Comparison of ENCODE assay signal across 16 cellular contexts in the genomic region with DNA sequence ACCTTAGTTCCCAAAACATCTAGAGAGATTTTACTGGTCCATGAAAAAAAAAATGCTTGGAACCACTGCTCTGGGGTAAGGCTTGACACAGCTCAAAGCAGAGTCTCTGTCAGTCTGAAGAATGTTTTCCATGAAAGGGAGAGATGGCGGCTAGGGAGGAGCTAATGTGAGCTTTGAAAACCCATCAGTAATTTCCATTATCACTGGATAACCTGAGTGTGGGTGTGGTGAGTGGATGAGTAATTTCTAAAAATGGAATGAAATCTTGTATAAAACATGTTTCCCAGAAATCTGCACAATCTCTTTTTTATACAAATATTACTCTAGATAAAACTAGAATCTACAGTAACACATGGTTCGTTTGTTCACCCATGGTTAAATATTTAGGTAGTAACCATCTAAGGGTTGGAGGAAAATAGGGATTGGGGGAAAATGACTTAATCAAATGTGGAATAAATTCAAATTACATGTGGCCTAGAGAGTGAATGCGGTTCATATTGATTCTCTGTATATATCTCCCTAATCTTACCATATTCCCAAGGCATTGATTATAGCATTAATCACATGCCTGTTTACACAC.
DNase-seq lines count a peak whose midpoint lies in the region; ATAC-seq and TF ChIP-seq lines count a peak whose summit lies in the region.
"Had no signal": no experiment of that assay in that cellular context is flagged by ENCODE, and none has a peak within 500 bp of the region (broad histone marks: within the 10 kb centered on the region; RNA-seq: fewer than 3 reads in every experiment).

No MANE protein-coding gene starts in this region.

- H2AK9ac ChIP-seq in IMR-90 (replicated peaks; ENCODE audit: low read depth, low read length, poor library complexity) = no peak overlapping the region

- CTCF ChIA-PET in activated CD4-positive, alpha-beta T cell treated with anti-CD3 and anti-CD28 coated beads, Interleukin-2, amount 10 ng/mL, durations not matched to agents 7 days and 5 days (lab: Charles Lee) = interaction anchor here (3.5 kb wide), 1 partner anchor 13 kb away, joined by 11 read pairs; no protein-coding TSS in a partner anchor
- CTCF ChIA-PET in IMR-90 (lab: Yijun Ruan, JAX) (interaction anchor here (1.1 to 1.2 kb wide), 2 partner anchors 9 to 523 kb away, joined by 3 to 4 read pairs; no protein-coding TSS in a partner anchor), T-cell (lab: Charles Lee) (interaction anchor here (0.7 to 0.9 kb wide), 2 partner anchors 23 to 33 kb away, joined by 3 to 5 read pairs; no protein-coding TSS in a partner anchor)

- DNase-seq in activated CD4-positive, alpha-beta T cell treated with anti-CD3 and anti-CD28 coated beads, Interleukin-2, amount 10 ng/mL, durations not matched to agents 24 days and 14 days = no peak
- DNase-seq in activated CD4-positive, alpha-beta T cell treated with anti-CD3 and anti-CD28 coated beads, Interleukin-2, amount 10 ng/mL, durations not matched to agents 7 days and 5 days = no peak
- DNase-seq in IMR-90 (no peak), fibroblast of the aortic adventitia (ENCODE audit: low read depth) (peak; percentile 33), progenitor cell of endocrine pancreas (ENCODE audit: low spot score, unreplicated experiment) (no peak), T-cell (no peak)
- DNase-seq: AML-193; Caco-2; CD4-positive, alpha-beta T cell; GDM1; H9 had no signal

- H4K8ac ChIP-seq in IMR-90 (ENCODE audit: low read depth in 2 of 2, low read length in 2 of 2) = no peak overlapping the region

- peak overlapping the region; percentile 57; the same call in 1 of the 2 replicates for H2BK20ac ChIP-seq in IMR-90 (ENCODE audit: low read depth, low read length)

- no peaks in the 10 kb centered on the region for H4K20me1 ChIP-seq in IMR-90 (ENCODE audit: insufficient read depth, low read length)

- peaks cover 17% of the 10 kb centered on the region for H3K9me3 Mint-ChIP-seq in activated CD4-positive, alpha-beta T cell treated with anti-CD3 and anti-CD28 coated beads, Interleukin-2, amount 10 ng/mL, durations not matched to agents 24 days and 14 days
- H3K9me3 Mint-ChIP-seq in activated CD4-positive, alpha-beta T cell treated with anti-CD3 and anti-CD28 coated beads, Interleukin-2, amount 10 ng/mL, durations not matched to agents 7 days and 5 days = no peaks in the 10 kb centered on the region
- H3K9me3 Mint-ChIP-seq in progenitor cell of endocrine pancreas (ENCODE audit: low read depth) (no peaks in the 10 kb centered on the region), T-cell (no peaks in the 10 kb centered on the region)
- H3K9me3 Mint-ChIP-seq: CD4-positive, alpha-beta T cell; H9 had no signal

- no peaks in the 10 kb centered on the region for H3K36me3 ChIP-seq in IMR-90 (ENCODE audit: control insufficient read depth, insufficient read depth, low read length)

- no peak overlapping the region for H2AK5ac ChIP-seq in IMR-90 (ENCODE audit: low read depth, low read length)

- no TSS peak for BruUV-seq in IMR-90 (replicated peaks; lab: Mats Ljungman, UMichigan)

- dilution Hi-C loops in IMR-90 (cut with HindIII; ENCODE audit: low sequenced_read_pairs, unreplicated experiment) = no loop called here

- H3K9ac ChIP-seq in IMR-90 (ENCODE audit: low read depth, low read length) = no peak overlapping the region

- no peak overlapping the region for H3K4ac ChIP-seq in IMR-90 (ENCODE audit: low read depth, low read length)

- H3K14ac ChIP-seq in IMR-90 (replicated peaks; ENCODE audit: low read depth, low read length) = no peak overlapping the region

- H3K4me3 Mint-ChIP-seq in activated CD4-positive, alpha-beta T cell treated with anti-CD3 and anti-CD28 coated beads, Interleukin-2, amount 10 ng/mL, durations not matched to agents 24 days and 14 days = no peak overlapping the region
- H3K4me3 Mint-ChIP-seq in activated CD4-positive, alpha-beta T cell treated with anti-CD3 and anti-CD28 coated beads, Interleukin-2, amount 10 ng/mL, durations not matched to agents 7 days and 5 days = no peak overlapping the region
- H3K4me3 Mint-ChIP-seq in progenitor cell of endocrine pancreas (ENCODE audit: low read depth) (no peak overlapping the region), T-cell (no peak overlapping the region)
- H3K4me3 Mint-ChIP-seq: CD4-positive, alpha-beta T cell; H9 had no signal

- intact Hi-C loops in activated CD4-positive, alpha-beta T cell treated with anti-CD3 and anti-CD28 coated beads, Interleukin-2, amount 10 ng/mL, durations not matched to agents 24 days and 14 days (cut with micrococcal nuclease) = no loop called here
- intact Hi-C loops in IMR-90 (cut with micrococcal nuclease) = no loop called here

- POLR2A ChIA-PET in activated CD4-positive, alpha-beta T cell treated with anti-CD3 and anti-CD28 coated beads, Interleukin-2, amount 10 ng/mL, durations not matched to agents 7 days and 5 days (lab: Charles Lee) = no interaction called here
- POLR2A ChIA-PET in IMR-90 (lab: Charles Lee; ENCODE audit: unreplicated experiment) (no interaction called here), T-cell (lab: Charles Lee) (no interaction called here)

- no peaks in the 10 kb centered on the region for H3K27me3 Mint-ChIP-seq in activated CD4-positive, alpha-beta T cell treated with anti-CD3 and anti-CD28 coated beads, Interleukin-2, amount 10 ng/mL, durations not matched to agents 24 days and 14 days
- H3K27me3 Mint-ChIP-seq in activated CD4-positive, alpha-beta T cell treated with anti-CD3 and anti-CD28 coated beads, Interleukin-2, amount 10 ng/mL, durations not matched to agents 7 days and 5 days = no peaks in the 10 kb centered on the region
- H3K27me3 Mint-ChIP-seq in progenitor cell of endocrine pancreas = no peaks in the 10 kb centered on the region
- H3K27me3 Mint-ChIP-seq in T-cell = no peaks in the 10 kb centered on the region
- H3K27me3 Mint-ChIP-seq: CD4-positive, alpha-beta T cell had no signal

- no peak overlapping the region for H3K27ac ChIP-seq in IMR-90 (ENCODE audit: insufficient read depth, low read length)
- H3K27ac ChIP-seq: 22Rv1, A549, C4-2B, HL-60 had no signal

- in situ Hi-C loops in IMR-90 (cut with MboI; ENCODE audit: low sequenced_read_pairs) = no loop called here

- TF ChIP-seq CTCF in IMR-90 (conservative IDR thresholded peaks at IDR 0.05; ENCODE audit: low read depth, low read length) (no peak), fibroblast of the aortic adventitia (IDR thresholded peaks at IDR 0.05; ENCODE audit: insufficient read depth, low read length) (no peak), progenitor cell of endocrine pancreas (IDR thresholded peaks at IDR 0.05; ENCODE audit: unreplicated experiment) (no peak)

- H2BK5ac ChIP-seq in IMR-90 (ENCODE audit: low read depth, low read length, poor library complexity, severe bottlenecking) = no peak overlapping the region

- no peak overlapping the region for H4K91ac ChIP-seq in IMR-90 (ENCODE audit: insufficient read depth, low read depth, low read length)

- H3K36me3 Mint-ChIP-seq in activated CD4-positive, alpha-beta T cell treated with anti-CD3 and anti-CD28 coated beads, Interleukin-2, amount 10 ng/mL, durations not matched to agents 24 days and 14 days (ENCODE audit: low read depth) = no peaks in the 10 kb centered on the region
- peaks cover 4% of the 10 kb centered on the region for H3K36me3 Mint-ChIP-seq in activated CD4-positive, alpha-beta T cell treated with anti-CD3 and anti-CD28 coated beads, Interleukin-2, amount 10 ng/mL, durations not matched to agents 7 days and 5 days (ENCODE audit: low read depth)
- H3K36me3 Mint-ChIP-seq in progenitor cell of endocrine pancreas (ENCODE audit: insufficient read depth) = no peaks in the 10 kb centered on the region
- H3K36me3 Mint-ChIP-seq in T-cell = peaks cover 2% of the 10 kb centered on the region

- H3K23ac ChIP-seq in IMR-90 (ENCODE audit: low read depth, low read length) = no peak overlapping the region

- H3K79me1 ChIP-seq in IMR-90 (ENCODE audit: low read depth in 1 of 2, low read length in 2 of 2) = no peaks in the 10 kb centered on the region

- H3K4me2 ChIP-seq in IMR-90 (ENCODE audit: low read depth, low read length) = no peak overlapping the region

- H4K5ac ChIP-seq in IMR-90 (ENCODE audit: low read depth, low read length) = no peak overlapping the region

- H3K56ac ChIP-seq in IMR-90 (ENCODE audit: extremely low read depth, insufficient read depth, low read length) = no peak overlapping the region

- H3K4me1 ChIP-seq in IMR-90 (ENCODE audit: control insufficient read depth, insufficient read depth, low read length) = peaks cover 6% of the 10 kb centered on the region
- H3K4me1 ChIP-seq: Caco-2 had no signal

- TF ChIP-seq POLR2A in IMR-90 (IDR thresholded peaks at IDR 0.05; ENCODE audit: low read depth, low read length) = no peak

- peak overlapping the region; percentile 18 for H3K27ac Mint-ChIP-seq in activated CD4-positive, alpha-beta T cell treated with anti-CD3 and anti-CD28 coated beads, Interleukin-2, amount 10 ng/mL, durations not matched to agents 24 days and 14 days
- H3K27ac Mint-ChIP-seq in activated CD4-positive, alpha-beta T cell treated with anti-CD3 and anti-CD28 coated beads, Interleukin-2, amount 10 ng/mL, durations not matched to agents 7 days and 5 days = no peak overlapping the region
- H3K27ac Mint-ChIP-seq in progenitor cell of endocrine pancreas (peak overlapping the region; percentile 68), T-cell (no peak overlapping the region)
- H3K27ac Mint-ChIP-seq: CD4-positive, alpha-beta T cell; H9 had no signal

- H3K27me3 ChIP-seq in IMR-90 (ENCODE audit: control insufficient read depth, insufficient read depth, low read length) = no peaks in the 10 kb centered on the region

- WGBS in IMR-90 (ENCODE audit: extremely low coverage in 2 of 2, insufficient read length in 1 of 2), 2 experiments = no CpG with 5 or more reads among the region's 3 CpGs

- no peak overlapping the region for H2AFZ ChIP-seq in IMR-90 (replicated peaks; ENCODE audit: low read length, poor library complexity)

- ATAC-seq in IMR-90 (ENCODE audit: low read depth) (no peak), HG03139 (IDR thresholded peaks at IDR 0.05; ENCODE audit: unreplicated experiment) (no peak), T-cell (replicated peaks in 1 of 4) (no peak)

- H3K18ac ChIP-seq in IMR-90 (ENCODE audit: low read depth, low read length) = peak overlapping the region; percentile 42; the same call in 1 of the 2 replicates

- no peaks in the 10 kb centered on the region; the same call in 1 of the 2 replicates for H3K9me1 ChIP-seq in IMR-90 (ENCODE audit: insufficient read depth, low read length)

- peaks cover 16% of the 10 kb centered on the region for H3K4me1 Mint-ChIP-seq in activated CD4-positive, alpha-beta T cell treated with anti-CD3 and anti-CD28 coated beads, Interleukin-2, amount 10 ng/mL, durations not matched to agents 24 days and 14 days
- H3K4me1 Mint-ChIP-seq in activated CD4-positive, alpha-beta T cell treated with anti-CD3 and anti-CD28 coated beads, Interleukin-2, amount 10 ng/mL, durations not matched to agents 7 days and 5 days = peaks cover 5% of the 10 kb centered on the region
- peaks cover 9% of the 10 kb centered on the region for H3K4me1 Mint-ChIP-seq in progenitor cell of endocrine pancreas (ENCODE audit: low read depth)
- peaks cover 6 to 10% (median 6%) of the 10 kb centered on the region in 3 donors for H3K4me1 Mint-ChIP-seq in T-cell
- H3K4me1 Mint-ChIP-seq: H9 had no signal

- no peak overlapping the region for H2BK120ac ChIP-seq in IMR-90 (ENCODE audit: low read depth, low read length)

- TF ChIP-seq RAD21 in IMR-90 (IDR thresholded peaks at IDR 0.05; ENCODE audit: low read length) = no peak

- H3K4me3 ChIP-seq in IMR-90 (ENCODE audit: insufficient read depth, low read depth, low read length) = no peak overlapping the region
- no peak overlapping the region for H3K4me3 ChIP-seq in fibroblast of the aortic adventitia (ENCODE audit: low read depth, low read length)
- H3K4me3 ChIP-seq: A549 had no signal

- H2BK15ac ChIP-seq in IMR-90 (ENCODE audit: low read depth, low read length) = no peak overlapping the region

- H3K9me3 ChIP-seq in IMR-90 (ENCODE audit: control insufficient read depth, insufficient read depth, low read length) = no peaks in the 10 kb centered on the region
- H3K9me3 ChIP-seq: A549, Caco-2 had no signal

Comparison
In these comparisons a context has a peak if more than half of its experiments do, and no peak if none do; other contexts are left out.
1. H3K27ac Mint-ChIP-seq: peak in activated CD4-positive, alpha-beta T cell treated with anti-CD3 and anti-CD28 coated beads, Interleukin-2, amount 10 ng/mL, durations not matched to agents 24 days and 14 days (single experiment) and progenitor cell of endocrine pancreas (single experiment); none in activated CD4-positive, alpha-beta T cell treated with anti-CD3 and anti-CD28 coated beads, Interleukin-2, amount 10 ng/mL, durations not matched to agents 7 days and 5 days (single experiment) and T-cell (0 of 2).